In genomic region chr11:96217206-96217605, GRCh38 we compare ENCODE assay signal across 21 cellular contexts.
DNase-seq lines count a peak whose midpoint lies in the region; ATAC-seq, FAIRE-seq and TF ChIP-seq lines count a peak whose summit lies in the region.
"Had no signal": no experiment of that assay in that cellular context is flagged by ENCODE, and none has a peak within 500 bp of the region (broad histone marks: within the 10 kb centered on the region; RNA-seq: fewer than 3 reads in every experiment).

No MANE protein-coding gene starts in this region.

- peaks cover 59% of the 10 kb centered on the region for H3K4me1 Mint-ChIP-seq in activated CD4-positive, alpha-beta T cell treated with anti-CD3 and anti-CD28 coated beads, Interleukin-2, amount 10 ng/mL, durations not matched to agents 24 days and 14 days
- H3K4me1 Mint-ChIP-seq in chondrocyte (ENCODE audit: low read depth), result peaks cover 88% of the 10 kb centered on the region

- H3K9me3 Mint-ChIP-seq in activated CD4-positive, alpha-beta T cell treated with anti-CD3 and anti-CD28 coated beads, Interleukin-2, amount 10 ng/mL, durations not matched to agents 24 days and 14 days, result no peaks in the 10 kb centered on the region
- no peaks in the 10 kb centered on the region for H3K9me3 Mint-ChIP-seq in chondrocyte (ENCODE audit: low read depth)

- H3K4me3 ChIP-seq in OCI-LY1 (ENCODE audit: low read depth, low read length, poor library complexity, severe bottlenecking), result peak overlapping the region; percentile 1
- H3K4me3 ChIP-seq in neutrophil (ENCODE audit: low read depth in 1 of 2, low read length in 1 of 2), result no peak overlapping the region
- H3K4me3 ChIP-seq in pancreas, result no peak overlapping the region
- H3K4me3 ChIP-seq: lung, right lobe of liver, thyroid gland had no signal

- H4K20me1 ChIP-seq in OCI-LY1 (ENCODE audit: insufficient read depth, low read length), result no peaks in the 10 kb centered on the region

- intact Hi-C loops in activated CD4-positive, alpha-beta T cell treated with anti-CD3 and anti-CD28 coated beads, Interleukin-2, amount 10 ng/mL, durations not matched to agents 24 days and 14 days (cut with micrococcal nuclease), result loop anchor here (2.0 kb wide), 1 partner anchor 18 kb away; no protein-coding TSS in a partner anchor
- intact Hi-C loops in pancreas (cut with DNase I), result no loop called here

- no peak for TF ChIP-seq CTCF in OCI-LY1 (IDR thresholded peaks at IDR 0.05; ENCODE audit: low read length)
- no peak for TF ChIP-seq CTCF in chondrocyte (IDR thresholded peaks at IDR 0.05)
- no peak for TF ChIP-seq CTCF in neutrophil (IDR thresholded peaks at IDR 0.05)
- no peak for TF ChIP-seq CTCF in pancreas (IDR thresholded peaks at IDR 0.05)

- H3K36me3 ChIP-seq in OCI-LY1 (ENCODE audit: insufficient read depth, low read length) (no peaks in the 10 kb centered on the region), neutrophil (no peaks in the 10 kb centered on the region), pancreas (no peaks in the 10 kb centered on the region)
- H3K36me3 ChIP-seq: right lobe of liver, thyroid gland had no signal

- peaks cover 97% of the 10 kb centered on the region for H3K4me1 ChIP-seq in OCI-LY1 (ENCODE audit: insufficient read depth, low read length, severe bottlenecking)
- peaks cover 61 to 71% of the 10 kb centered on the region in 2 experiments for H3K4me1 ChIP-seq in neutrophil (ENCODE audit: control insufficient read depth in 1 of 2, insufficient read depth in 1 of 2, low read depth in 1 of 2, low read length in 1 of 2)
- peaks cover 0 to 4% (median 3%) of the 10 kb centered on the region in 3 donors for H3K4me1 ChIP-seq in pancreas

- H3K9me3 ChIP-seq in OCI-LY1 (ENCODE audit: low read length) (no peaks in the 10 kb centered on the region), neutrophil (no peaks in the 10 kb centered on the region), pancreas (no peaks in the 10 kb centered on the region)
- H3K9me3 ChIP-seq: right lobe of liver, thyroid gland had no signal

- H3K27ac ChIP-seq in OCI-LY1 (ENCODE audit: low read depth, low read length, poor library complexity, severe bottlenecking) (peak overlapping the region; percentile 99), neutrophil (peak overlapping the region; percentile 80), pancreas (no peak overlapping the region)
- H3K27ac ChIP-seq: foreskin keratinocyte, right lobe of liver had no signal

- no peaks in the 10 kb centered on the region for H3K27me3 Mint-ChIP-seq in activated CD4-positive, alpha-beta T cell treated with anti-CD3 and anti-CD28 coated beads, Interleukin-2, amount 10 ng/mL, durations not matched to agents 24 days and 14 days
- H3K27me3 Mint-ChIP-seq in chondrocyte (ENCODE audit: low read depth), result no peaks in the 10 kb centered on the region

- H3K27ac Mint-ChIP-seq in activated CD4-positive, alpha-beta T cell treated with anti-CD3 and anti-CD28 coated beads, Interleukin-2, amount 10 ng/mL, durations not matched to agents 24 days and 14 days, result peak overlapping the region; percentile 65
- peak overlapping the region; percentile 68 for H3K27ac Mint-ChIP-seq in chondrocyte (ENCODE audit: unreplicated experiment)

- DNase-seq in activated CD4-positive, alpha-beta T cell treated with anti-CD3 and anti-CD28 coated beads, Interleukin-2, amount 10 ng/mL, durations not matched to agents 24 days and 14 days, result no peak
- no peak for DNase-seq in activated CD4-positive, alpha-beta T cell treated with anti-CD3 and anti-CD28 coated beads, Interleukin-2, amount 50 U/mL, for 48 hours
- DNase-seq in chondrocyte (ENCODE audit: low spot score), result no peak
- DNase-seq in pancreas, result no peak
- DNase-seq: activated CD8-positive, alpha-beta memory T cell treated with anti-CD3 and anti-CD28 coated beads, Interleukin-2, amount 50 U/mL, for 4 hours; amniotic stem cell; EL; foreskin keratinocyte; GOT3; NCI-H1694 treated with DMSO at 0.1 percent for 48 hours; NCI-H510A treated with DMSO at 0.1 percent for 48 hours; right lobe of liver; stimulated activated CD4-positive, alpha-beta T cell treated with anti-CD3 and anti-CD28 coated beads, Interleukin-2, amount 100 ng/mL, for 24 hours; thyroid gland had no signal

- H3K27me3 ChIP-seq in OCI-LY1 (ENCODE audit: insufficient read depth, low read length) (no peaks in the 10 kb centered on the region), neutrophil (no peaks in the 10 kb centered on the region), pancreas (no peaks in the 10 kb centered on the region)
- H3K27me3 ChIP-seq: foreskin keratinocyte, right lobe of liver, thyroid gland had no signal

- H3K9ac ChIP-seq in OCI-LY1 (ENCODE audit: low read length), result peak overlapping the region; percentile 48; the same call in 1 of the 2 replicates

- H3K4me2 ChIP-seq in OCI-LY1 (ENCODE audit: low read length), result peak overlapping the region; percentile 61; the same call in 1 of the 2 replicates

- H3K9me2 ChIP-seq in OCI-LY1 (ENCODE audit: low read depth, low read length), result no peaks in the 10 kb centered on the region

- H3K4me3 Mint-ChIP-seq in activated CD4-positive, alpha-beta T cell treated with anti-CD3 and anti-CD28 coated beads, Interleukin-2, amount 10 ng/mL, durations not matched to agents 24 days and 14 days, result no peak overlapping the region
- no peak overlapping the region for H3K4me3 Mint-ChIP-seq in chondrocyte (ENCODE audit: unreplicated experiment)

- peaks cover 4% of the 10 kb centered on the region for H3K36me3 Mint-ChIP-seq in activated CD4-positive, alpha-beta T cell treated with anti-CD3 and anti-CD28 coated beads, Interleukin-2, amount 10 ng/mL, durations not matched to agents 24 days and 14 days (ENCODE audit: low read depth)
- no peaks in the 10 kb centered on the region for H3K36me3 Mint-ChIP-seq in chondrocyte (ENCODE audit: low read depth)

- no peak overlapping the region for H2AFZ ChIP-seq in OCI-LY1 (ENCODE audit: low read length)

- no peak for ATAC-seq in HG03196 (IDR thresholded peaks at IDR 0.05; ENCODE audit: unreplicated experiment)
- ATAC-seq in GM19455 (IDR thresholded peaks at IDR 0.05; ENCODE audit: unreplicated experiment), result no peak
- no peak for ATAC-seq in pancreas
- ATAC-seq: foreskin keratinocyte, Panc1 had no signal

- H3K79me2 ChIP-seq in OCI-LY1 (ENCODE audit: insufficient read depth, low read length), result no peaks in the 10 kb centered on the region

- H3F3A ChIP-seq in OCI-LY1 (ENCODE audit: insufficient read depth, low read length), result peaks cover 8% of the 10 kb centered on the region; the same call in 1 of the 2 replicates

- 77 to 83% methylated on average over 5 of the region's 5 CpGs for WGBS in pancreas, 2 donors

- no peak for FAIRE-seq in pancreas (lab: Jason Lieb, UNC)
- FAIRE-seq: endothelial cell of umbilical vein had no signal

Comparison
In these comparisons a context has a peak if more than half of its experiments do, and no peak if none do; other contexts are left out.
1. H3K27ac ChIP-seq: peak in OCI-LY1 (single experiment) and neutrophil (single experiment); none in pancreas (0 of 4).